In the genomic region with DNA sequence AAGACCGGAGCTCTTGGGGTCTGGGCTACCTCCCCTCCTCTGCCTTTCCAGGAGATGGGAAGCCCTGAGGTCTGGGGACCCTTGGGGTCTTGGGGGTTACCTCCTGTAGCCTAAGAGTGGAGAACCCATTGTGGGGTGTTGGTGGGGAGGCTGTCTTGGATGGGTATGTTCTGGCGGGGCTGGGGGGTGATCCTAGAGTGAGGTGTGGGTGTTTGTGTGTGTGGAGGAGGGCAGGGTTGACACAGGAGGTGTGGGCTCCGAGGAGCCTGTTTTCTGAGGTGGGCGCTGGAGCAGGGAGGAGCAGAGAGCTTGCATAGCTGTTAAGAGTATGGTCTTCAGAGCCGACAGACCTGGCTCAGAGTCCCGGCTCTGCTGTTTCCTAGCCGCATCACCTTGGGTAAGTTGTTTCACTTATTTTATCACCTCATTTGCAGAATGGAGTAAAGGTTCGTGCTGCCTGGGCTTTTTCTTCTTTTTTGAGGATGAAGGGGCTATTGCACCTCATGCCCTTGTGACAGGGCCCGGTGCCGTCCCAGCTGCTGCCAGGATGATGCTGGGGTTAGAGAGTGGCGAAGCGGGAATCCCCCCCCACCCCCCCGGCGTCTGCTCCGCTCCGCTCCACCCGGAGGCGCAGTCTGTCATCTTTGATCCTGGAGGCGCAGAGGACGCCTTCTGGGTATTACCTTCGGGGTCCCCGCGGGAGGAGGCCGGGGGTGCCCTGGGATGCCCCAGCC, we compare ENCODE assay signal across 8 cellular contexts. TPM values are rescaled to one million over a fixed set of nuclear protein-coding genes. Genes with fewer than 3 reads are reported as not detected.
A peak's percentile ranks its signal among the peaks of the same experiment; 100 is the strongest.
DNase-seq lines count a peak whose midpoint lies in the region; ATAC-seq, FAIRE-seq and TF ChIP-seq lines count a peak whose summit lies in the region.

No MANE protein-coding gene starts in this region.

- DNase-seq in SK-N-SH (no peak), suprapubic skin (ENCODE audit: low spot score in 2 of 2) (peak in 1 of 2 donors; percentile 76), urothelium cell line (ENCODE audit: low spot score) (no peak), mucosa of gallbladder (ENCODE audit: low spot score) (no peak)

- no peak for TF ChIP-seq POLR2A in suprapubic skin (IDR thresholded peaks at IDR 0.05)

- H3K4me1 ChIP-seq in SK-N-SH (ENCODE audit: control insufficient read depth in 1 of 2, insufficient read depth in 2 of 2, low read depth in 1 of 2, low read length in 1 of 2) (peaks cover 27 to 45% of the 10 kb centered on the region in 2 experiments; a peak in 3 of 4 replicates), iPS-20b (ENCODE audit: insufficient read depth, low read length) (peaks cover 39% of the 10 kb centered on the region), suprapubic skin (peaks cover 80% of the 10 kb centered on the region)

- peak overlapping the region; percentile 62 to 84 for H3K4me3 ChIP-seq in SK-N-SH (ENCODE audit: low read depth in 2 of 2, low read length in 1 of 2)
- H3K4me3 ChIP-seq in WI38 (ENCODE audit: low read depth, low read length) = peak overlapping the region; percentile 79
- peak overlapping the region; percentile 91 for H3K4me3 ChIP-seq in iPS-20b (ENCODE audit: low read length)
- H3K4me3 ChIP-seq in suprapubic skin = peak overlapping the region; percentile 57

- H3K79me2 ChIP-seq in SK-N-SH (ENCODE audit: insufficient read depth) = no peaks in the 10 kb centered on the region; the same call in 1 of the 2 replicates

- no peak for TF ChIP-seq CTCF in SK-N-SH (IDR thresholded peaks at IDR 0.05)
- no peak for TF ChIP-seq CTCF in WI38 (IDR thresholded peaks at IDR 0.05; ENCODE audit: low read depth, low read length)
- TF ChIP-seq CTCF in suprapubic skin (IDR thresholded peaks at IDR 0.05) = no peak

- H3K9me3 ChIP-seq in SK-N-SH = no peaks in the 10 kb centered on the region
- no peaks in the 10 kb centered on the region for H3K9me3 ChIP-seq in iPS-20b (ENCODE audit: insufficient read depth, low read depth, low read length)
- H3K9me3 ChIP-seq in suprapubic skin = no peaks in the 10 kb centered on the region

- FAIRE-seq in urothelium cell line (lab: Jason Lieb, UNC) = no peak

- no peaks in the 10 kb centered on the region for H3F3A ChIP-seq in SK-N-SH (replicated peaks; ENCODE audit: insufficient read depth)

- CTCF ChIA-PET in SK-N-SH (lab: Yijun Ruan, JAX) = interaction anchor here (1.1 to 1.7 kb wide), 3 partner anchors 14 to 146 kb away, joined by 3 to 4 read pairs (median 3); a partner anchor contains a TSS

- TF ChIP-seq RAD21 in SK-N-SH (IDR thresholded peaks at IDR 0.05; ENCODE audit: low read length) = no peak

- H3K9ac ChIP-seq in SK-N-SH = no peak overlapping the region
- no peak overlapping the region for H3K9ac ChIP-seq in iPS-20b (ENCODE audit: low read depth, low read length)

- 45% methylated on average over 7 of the region's 24 CpGs for WGBS in SK-N-SH (ENCODE audit: low lambda C conversion rate)
- WGBS in suprapubic skin = 29% methylated on average over 10 of the region's 24 CpGs

- TF ChIP-seq EP300 in SK-N-SH (IDR thresholded peaks at IDR 0.05; ENCODE audit: borderline replicate concordance in 1 of 2, low read depth in 1 of 2, low read length in 1 of 2) = no peak
- TF ChIP-seq EP300 in suprapubic skin (IDR thresholded peaks at IDR 0.05) = no peak

- no peaks in the 10 kb centered on the region for H3K9me2 ChIP-seq in SK-N-SH

- H4K20me1 ChIP-seq in SK-N-SH (ENCODE audit: insufficient read depth) = peaks cover 44% of the 10 kb centered on the region

- H3K27ac ChIP-seq in SK-N-SH (ENCODE audit: low read depth in 2 of 2, low read length in 1 of 2) = no peak overlapping the region
- no peak overlapping the region for H3K27ac ChIP-seq in iPS-20b (ENCODE audit: low read length)
- peak overlapping the region; percentile 27 for H3K27ac ChIP-seq in suprapubic skin

- peaks cover 0 to 10% of the 10 kb centered on the region in 2 experiments for H3K36me3 ChIP-seq in SK-N-SH (replicated peaks in 1 of 2; ENCODE audit: control insufficient read depth in 1 of 2, insufficient read depth in 2 of 2, low read length in 1 of 2)
- H3K36me3 ChIP-seq in iPS-20b (ENCODE audit: insufficient read depth, low read depth, low read length) = peaks cover 7% of the 10 kb centered on the region; the same call in 1 of the 2 replicates
- H3K36me3 ChIP-seq in suprapubic skin = no peaks in the 10 kb centered on the region

- H3K27me3 ChIP-seq in SK-N-SH (ENCODE audit: insufficient read depth) = no peaks in the 10 kb centered on the region
- peaks cover 15% of the 10 kb centered on the region for H3K27me3 ChIP-seq in iPS-20b (ENCODE audit: insufficient read depth, low read length)
- H3K27me3 ChIP-seq in suprapubic skin = no peaks in the 10 kb centered on the region

- ATAC-seq in SK-N-SH treated with all-trans-retinoic acid at 6 μM for 48 hours (no peak), HG02798 (IDR thresholded peaks at IDR 0.05; ENCODE audit: poor library complexity, unreplicated experiment) (peak; percentile 41)

- POLR2A ChIA-PET in SK-N-SH (lab: Yijun Ruan, JAX) = interaction anchor here (0.9 to 1.9 kb wide), 4 partner anchors 14 to 177 kb away, joined by 3 to 11 read pairs (median 4); a partner anchor contains a TSS

- H3K4me2 ChIP-seq in SK-N-SH = peak overlapping the region; percentile 82; the same call in 1 of the 2 replicates

- H2AFZ ChIP-seq in SK-N-SH (ENCODE audit: low read depth) = no peak overlapping the region

TF ChIP-seq in SK-N-SH, 30 proteins besides CTCF, POLR2A, EP300 and RAD21 (continues in another document):
- TF ChIP-seq MXI1 (IDR thresholded peaks at IDR 0.05; ENCODE audit: low read depth, low read length) = no peak
- TF ChIP-seq, protein P1, sequence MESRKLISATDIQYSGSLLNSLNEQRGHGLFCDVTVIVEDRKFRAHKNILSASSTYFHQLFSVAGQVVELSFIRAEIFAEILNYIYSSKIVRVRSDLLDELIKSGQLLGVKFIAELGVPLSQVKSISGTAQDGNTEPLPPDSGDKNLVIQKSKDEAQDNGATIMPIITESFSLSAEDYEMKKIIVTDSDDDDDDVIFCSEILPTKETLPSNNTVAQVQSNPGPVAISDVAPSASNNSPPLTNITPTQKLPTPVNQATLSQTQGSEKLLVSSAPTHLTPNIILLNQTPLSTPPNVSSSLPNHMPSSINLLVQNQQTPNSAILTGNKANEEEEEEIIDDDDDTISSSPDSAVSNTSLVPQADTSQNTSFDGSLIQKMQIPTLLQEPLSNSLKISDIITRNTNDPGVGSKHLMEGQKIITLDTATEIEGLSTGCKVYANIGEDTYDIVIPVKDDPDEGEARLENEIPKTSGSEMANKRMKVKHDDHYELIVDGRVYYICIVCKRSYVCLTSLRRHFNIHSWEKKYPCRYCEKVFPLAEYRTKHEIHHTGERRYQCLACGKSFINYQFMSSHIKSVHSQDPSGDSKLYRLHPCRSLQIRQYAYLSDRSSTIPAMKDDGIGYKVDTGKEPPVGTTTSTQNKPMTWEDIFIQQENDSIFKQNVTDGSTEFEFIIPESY (IDR thresholded peaks at IDR 0.05; ENCODE audit: borderline replicate concordance, low read depth) = no peak
- TF ChIP-seq, protein P2, sequence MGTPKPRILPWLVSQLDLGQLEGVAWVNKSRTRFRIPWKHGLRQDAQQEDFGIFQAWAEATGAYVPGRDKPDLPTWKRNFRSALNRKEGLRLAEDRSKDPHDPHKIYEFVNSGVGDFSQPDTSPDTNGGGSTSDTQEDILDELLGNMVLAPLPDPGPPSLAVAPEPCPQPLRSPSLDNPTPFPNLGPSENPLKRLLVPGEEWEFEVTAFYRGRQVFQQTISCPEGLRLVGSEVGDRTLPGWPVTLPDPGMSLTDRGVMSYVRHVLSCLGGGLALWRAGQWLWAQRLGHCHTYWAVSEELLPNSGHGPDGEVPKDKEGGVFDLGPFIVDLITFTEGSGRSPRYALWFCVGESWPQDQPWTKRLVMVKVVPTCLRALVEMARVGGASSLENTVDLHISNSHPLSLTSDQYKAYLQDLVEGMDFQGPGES (IDR thresholded peaks at IDR 0.05; ENCODE audit: low read depth, low read length) = no peak
- TF ChIP-seq ELF1 (IDR thresholded peaks at IDR 0.05) = no peak

TF ChIP-seq in SK-N-SH treated with all-trans-retinoic acid at 6 μM for 48 hours, 23 proteins besides CTCF, POLR2A, EP300 and RAD21:
- TF ChIP-seq ZC3H10 (CRISPR knock-in tag; IDR thresholded peaks at IDR 0.05) (no peak), CSDC2 (CRISPR knock-in tag; IDR thresholded peaks at IDR 0.05) (no peak), ZFP30 (CRISPR knock-in tag; IDR thresholded peaks at IDR 0.05) (no peak), GLIS3 (CRISPR knock-in tag; IDR thresholded peaks at IDR 0.05) (no peak)
- TF ChIP-seq, protein P3, sequence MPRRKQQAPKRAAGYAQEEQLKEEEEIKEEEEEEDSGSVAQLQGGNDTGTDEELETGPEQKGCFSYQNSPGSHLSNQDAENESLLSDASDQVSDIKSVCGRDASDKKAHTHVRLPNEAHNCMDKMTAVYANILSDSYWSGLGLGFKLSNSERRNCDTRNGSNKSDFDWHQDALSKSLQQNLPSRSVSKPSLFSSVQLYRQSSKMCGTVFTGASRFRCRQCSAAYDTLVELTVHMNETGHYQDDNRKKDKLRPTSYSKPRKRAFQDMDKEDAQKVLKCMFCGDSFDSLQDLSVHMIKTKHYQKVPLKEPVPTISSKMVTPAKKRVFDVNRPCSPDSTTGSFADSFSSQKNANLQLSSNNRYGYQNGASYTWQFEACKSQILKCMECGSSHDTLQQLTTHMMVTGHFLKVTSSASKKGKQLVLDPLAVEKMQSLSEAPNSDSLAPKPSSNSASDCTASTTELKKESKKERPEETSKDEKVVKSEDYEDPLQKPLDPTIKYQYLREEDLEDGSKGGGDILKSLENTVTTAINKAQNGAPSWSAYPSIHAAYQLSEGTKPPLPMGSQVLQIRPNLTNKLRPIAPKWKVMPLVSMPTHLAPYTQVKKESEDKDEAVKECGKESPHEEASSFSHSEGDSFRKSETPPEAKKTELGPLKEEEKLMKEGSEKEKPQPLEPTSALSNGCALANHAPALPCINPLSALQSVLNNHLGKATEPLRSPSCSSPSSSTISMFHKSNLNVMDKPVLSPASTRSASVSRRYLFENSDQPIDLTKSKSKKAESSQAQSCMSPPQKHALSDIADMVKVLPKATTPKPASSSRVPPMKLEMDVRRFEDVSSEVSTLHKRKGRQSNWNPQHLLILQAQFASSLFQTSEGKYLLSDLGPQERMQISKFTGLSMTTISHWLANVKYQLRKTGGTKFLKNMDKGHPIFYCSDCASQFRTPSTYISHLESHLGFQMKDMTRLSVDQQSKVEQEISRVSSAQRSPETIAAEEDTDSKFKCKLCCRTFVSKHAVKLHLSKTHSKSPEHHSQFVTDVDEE (CRISPR knock-in tag; IDR thresholded peaks at IDR 0.05) = no peak
TF ChIP-seq in SK-N-SH treated with all-trans-retinoic acid at 6 μM for 48 hours: peak in this region for 0.

RNA-seq across cellular contexts. Expression of a gene that starts 17.2 kb away (rescaled TPM):
- 1.6 TPM in 2 replicates for polyA plus RNA-seq in SK-N-SH (2012; rRNA removed)
- 1.5 and 1.6 TPM in 2 replicates for polyA plus RNA-seq in SK-N-SH (2012; cell fraction: cytosol; rRNA removed)
- polyA plus RNA-seq in SK-N-SH (2012; cell fraction: nucleus; rRNA removed) = 7.2 and 8.0 TPM in 2 replicates
- total RNA-seq in suprapubic skin = 10 to 100 TPM; 53.6 to 75.3 (median 58.4) TPM
- total RNA-seq in mucosa of gallbladder = 19.3 TPM
